In the genomic region with DNA sequence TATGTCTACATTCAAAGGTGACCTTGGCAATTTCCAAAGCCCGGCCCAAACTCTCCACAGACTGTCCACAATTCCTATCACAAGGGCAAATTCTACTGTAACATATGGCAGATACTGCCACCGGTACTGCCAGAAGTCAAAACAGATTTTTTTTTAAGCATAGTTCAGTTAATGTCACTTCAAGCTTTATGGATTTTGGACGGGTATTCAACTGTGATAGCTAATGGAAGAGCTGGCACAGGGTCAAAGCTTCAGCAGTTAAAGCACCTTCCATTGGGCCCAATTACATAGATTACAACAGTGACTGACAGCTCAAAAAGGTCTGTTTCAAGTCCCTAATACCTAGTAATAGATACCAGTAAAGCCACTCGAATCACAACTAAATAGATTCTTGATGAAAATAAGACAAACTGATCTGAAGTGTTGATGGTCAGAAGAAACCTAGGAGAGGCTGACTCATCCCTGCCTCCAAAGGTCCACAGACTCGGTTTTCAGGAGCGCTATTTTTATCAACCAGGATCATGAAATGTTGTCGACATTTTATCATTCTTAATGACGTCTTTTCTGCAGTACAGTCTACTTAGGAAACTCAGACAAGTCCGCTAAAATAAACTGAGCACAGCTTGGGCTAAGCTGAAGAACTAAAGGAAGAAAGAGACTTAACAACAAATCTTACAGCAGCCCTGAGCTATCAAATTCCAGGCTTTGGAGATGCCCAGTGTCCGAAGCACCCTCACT, we compare ENCODE assay signal across 10 cellular contexts. TPM values are rescaled to one million over a fixed set of nuclear protein-coding genes. Genes with fewer than 3 reads are reported as not detected.
A peak's percentile ranks its signal among the peaks of the same experiment; 100 is the strongest.
DNase-seq lines count a peak whose midpoint lies in the region; ATAC-seq and TF ChIP-seq lines count a peak whose summit lies in the region.
"Had no signal": no experiment of that assay in that cellular context is flagged by ENCODE, and none has a peak within 500 bp of the region (broad histone marks: within the 10 kb centered on the region; RNA-seq: fewer than 3 reads in every experiment).

No MANE protein-coding gene starts in this region.

- H3K27ac Mint-ChIP-seq in osteocyte (ENCODE audit: unreplicated experiment) = peak overlapping the region; percentile 95
- H3K27ac Mint-ChIP-seq: activated naive CD4-positive, alpha-beta T cell treated with anti-CD3 and anti-CD28 coated beads, Interleukin-2, amount 50 U/mL, for 24 hours had no signal

- TF ChIP-seq CTCF in coronary artery (IDR thresholded peaks at IDR 0.05) (no peak), osteocyte (IDR thresholded peaks at IDR 0.05) (no peak), foreskin keratinocyte (conservative IDR thresholded peaks at IDR 0.05) (no peak)

- no peaks in the 10 kb centered on the region for H3K4me1 ChIP-seq in foreskin keratinocyte

- no peaks in the 10 kb centered on the region for H3K27me3 ChIP-seq in foreskin keratinocyte

- ATAC-seq in foreskin keratinocyte = no peak
- ATAC-seq in HG03469 (IDR thresholded peaks at IDR 0.05; ENCODE audit: unreplicated experiment) = no peak

- no peaks in the 10 kb centered on the region for H3K27me3 Mint-ChIP-seq in osteocyte (ENCODE audit: unreplicated experiment)
- H3K27me3 Mint-ChIP-seq: activated naive CD4-positive, alpha-beta T cell treated with anti-CD3 and anti-CD28 coated beads, Interleukin-2, amount 50 U/mL, for 24 hours had no signal

- DNase-seq in DMS153 (lab: John Stamatoyannopoulos, UW) (peak; percentile 58), NCI-H2171 (lab: John Stamatoyannopoulos, UW) (peak; percentile 95), coronary artery (ENCODE audit: low spot score) (no peak), osteocyte (ENCODE audit: extremely low spot score, unreplicated experiment) (no peak), NCI-H526 treated with DMSO at 0.1 percent for 48 hours (lab: John Stamatoyannopoulos, UW) (no peak), AG08395 (ENCODE audit: low spot score) (no peak), foreskin keratinocyte (no peak)
- DNase-seq: T1000 had no signal

- no peaks in the 10 kb centered on the region for H3K9me3 Mint-ChIP-seq in osteocyte (ENCODE audit: unreplicated experiment)
- H3K9me3 Mint-ChIP-seq: activated naive CD4-positive, alpha-beta T cell treated with anti-CD3 and anti-CD28 coated beads, Interleukin-2, amount 50 U/mL, for 24 hours had no signal

- peak overlapping the region; percentile 68 to 75 for H3K27ac ChIP-seq in coronary artery
- no peak overlapping the region for H3K27ac ChIP-seq in foreskin keratinocyte

- no peak overlapping the region for H3K4me3 Mint-ChIP-seq in osteocyte (ENCODE audit: unreplicated experiment)
- H3K4me3 Mint-ChIP-seq: activated naive CD4-positive, alpha-beta T cell treated with anti-CD3 and anti-CD28 coated beads, Interleukin-2, amount 50 U/mL, for 24 hours had no signal

- peaks cover 91% of the 10 kb centered on the region for H3K36me3 Mint-ChIP-seq in osteocyte (ENCODE audit: unreplicated experiment)

- peaks cover 93% of the 10 kb centered on the region for H3K4me1 Mint-ChIP-seq in osteocyte (ENCODE audit: unreplicated experiment)

- peak overlapping the region; percentile 1 for H3K4me3 ChIP-seq in coronary artery

RNA-seq across cellular contexts. Expression of a gene that starts 38.7 kb away (rescaled TPM):
- 2,961 and 3,149 TPM in 2 replicates for total RNA-seq in osteocyte
- total RNA-seq in foreskin keratinocyte = 7,195 and 7,994 TPM in 2 replicates
- polyA plus RNA-seq in foreskin keratinocyte = 7,399 and 7,770 TPM in 2 replicates

Comparison
In these comparisons a context has a peak if more than half of its experiments do, and no peak if none do; other contexts are left out.
1. DNase-seq: peak in DMS153 (single experiment) and NCI-H2171 (single experiment); none in coronary artery (single experiment), osteocyte (single experiment), NCI-H526 treated with DMSO at 0.1 percent for 48 hours (single experiment), AG08395 (single experiment) and foreskin keratinocyte (0 of 2).